8 cellular contexts compared by ENCODE assay signal in genomic region chr1:224113918-224114786, GRCh38. TPM values are rescaled to one million over a fixed set of nuclear protein-coding genes. Genes with fewer than 3 reads are reported as not detected.
DNase-seq lines count a peak whose midpoint lies in the region; ATAC-seq and TF ChIP-seq lines count a peak whose summit lies in the region.

A gene with protein sequence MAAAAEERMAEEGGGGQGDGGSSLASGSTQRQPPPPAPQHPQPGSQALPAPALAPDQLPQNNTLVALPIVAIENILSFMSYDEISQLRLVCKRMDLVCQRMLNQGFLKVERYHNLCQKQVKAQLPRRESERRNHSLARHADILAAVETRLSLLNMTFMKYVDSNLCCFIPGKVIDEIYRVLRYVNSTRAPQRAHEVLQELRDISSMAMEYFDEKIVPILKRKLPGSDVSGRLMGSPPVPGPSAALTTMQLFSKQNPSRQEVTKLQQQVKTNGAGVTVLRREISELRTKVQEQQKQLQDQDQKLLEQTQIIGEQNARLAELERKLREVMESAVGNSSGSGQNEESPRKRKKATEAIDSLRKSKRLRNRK (plus strand): TSS chr1:224114111. CDS start chr1:224114130, 19 bp downstream.

- H3K9me3 ChIP-seq in adipocyte (ENCODE audit: control insufficient read depth, low read length) (no peaks in the 10 kb centered on the region), cardiac muscle cell (ENCODE audit: low read depth) (no peaks in the 10 kb centered on the region), parathyroid adenoma (ENCODE audit: control insufficient read depth, low read length) (no peaks in the 10 kb centered on the region), tibial nerve (no peaks in the 10 kb centered on the region)

- TF ChIP-seq CTCF in GM12875 (IDR thresholded peaks at IDR 0.05; ENCODE audit: borderline replicate concordance, insufficient read depth, low read depth, low read length) (no peak), cardiac muscle cell (IDR thresholded peaks at IDR 0.05; ENCODE audit: low read depth, low read length) (no peak), parathyroid adenoma (IDR thresholded peaks at IDR 0.05) (no peak), tibial nerve (IDR thresholded peaks at IDR 0.05) (peak in 2 of 5 experiments; percentile 25 to 30)

- TF ChIP-seq EP300 in tibial nerve (IDR thresholded peaks at IDR 0.05) = peak; percentile 73 to 98

- no peaks in the 10 kb centered on the region for H3K27me3 ChIP-seq in adipocyte (replicated peaks; ENCODE audit: control insufficient read depth, insufficient read depth, low read length)
- H3K27me3 ChIP-seq in cardiac muscle cell = peaks cover 4% of the 10 kb centered on the region
- H3K27me3 ChIP-seq in parathyroid adenoma (ENCODE audit: control insufficient read depth, insufficient read depth, low read length) = no peaks in the 10 kb centered on the region
- H3K27me3 ChIP-seq in tibial nerve = no peaks in the 10 kb centered on the region

- DNase-seq in NCI-H1436 (lab: John Stamatoyannopoulos, UW) (peak; percentile 97), T follicular helper cell (ENCODE audit: low read depth) (peak; percentile 90), adipocyte (ENCODE audit: low read depth) (peak; percentile 98), cardiac muscle cell (ENCODE audit: low read depth in 1 of 2, low spot score in 1 of 2) (peak; percentile 94 to 96), tibial nerve (ENCODE audit: low spot score in 2 of 2) (peak; percentile 84 to 91)

- H3K27ac ChIP-seq in cardiac muscle cell (peak within 1 kb of the TSS; percentile 90), parathyroid adenoma (peak within 1 kb of the TSS; percentile 75), tibial nerve (peak within 1 kb of the TSS; percentile 84 to 94 (median 94))

- H3K4me2 ChIP-seq in parathyroid adenoma (ENCODE audit: low read length) = peak within 1 kb of the TSS; percentile 78

- H2AFZ ChIP-seq in parathyroid adenoma = peak within 1 kb of the TSS; percentile 92

- peaks cover 22% of the 10 kb centered on the region for H3K4me1 ChIP-seq in adipocyte (ENCODE audit: control insufficient read depth, insufficient read depth, low read length)
- H3K4me1 ChIP-seq in cardiac muscle cell (ENCODE audit: low read depth) = peaks cover 16% of the 10 kb centered on the region
- no peaks in the 10 kb centered on the region for H3K4me1 ChIP-seq in parathyroid adenoma
- H3K4me1 ChIP-seq in tibial nerve = peaks cover 0 to 36% (median 12%) of the 10 kb centered on the region in 4 donors

- peaks cover 9% of the 10 kb centered on the region for H3K79me2 ChIP-seq in parathyroid adenoma

- H3K36me3 ChIP-seq in adipocyte (ENCODE audit: control insufficient read depth, insufficient read depth, low read length, severe bottlenecking) (no peaks in the 10 kb centered on the region), cardiac muscle cell (no peaks in the 10 kb centered on the region), parathyroid adenoma (ENCODE audit: control insufficient read depth, insufficient read depth, low read length) (no peaks in the 10 kb centered on the region), tibial nerve (no peaks in the 10 kb centered on the region)

- H3K4me3 ChIP-seq in GM12875 (ENCODE audit: low read depth, low read length) (peak within 1 kb of the TSS; percentile 85), adipocyte (ENCODE audit: low read length) (peak within 1 kb of the TSS; percentile 98), cardiac muscle cell (peak within 1 kb of the TSS; percentile 82), parathyroid adenoma (ENCODE audit: low read depth, low read length) (peak within 1 kb of the TSS; percentile 77), tibial nerve (peak within 1 kb of the TSS; percentile 68 to 93 (median 78))

- TF ChIP-seq POLR2A in tibial nerve (IDR thresholded peaks at IDR 0.05) = peak; percentile 73 to 93

- peak; percentile 99 for ATAC-seq in HG02798 (IDR thresholded peaks at IDR 0.05; ENCODE audit: poor library complexity, unreplicated experiment)

- H3K9ac ChIP-seq in adipocyte (ENCODE audit: low read length) = peak within 1 kb of the TSS; percentile 99
- peak within 1 kb of the TSS; percentile 50 for H3K9ac ChIP-seq in parathyroid adenoma

- 0 to 1% methylated on average over 49 to 58 of the region's 60 CpGs for WGBS in tibial nerve, 2 donors

RNA-seq across cellular contexts. Expression of the gene that starts here (rescaled TPM):
- total RNA-seq in cardiac muscle cell (17.8 and 21.9 TPM in 2 replicates), tibial nerve (10 to 100 TPM; 16.7 to 21.3 (median 18.8) TPM)
- 9.1 and 12.0 TPM in 2 replicates for polyA plus RNA-seq in cardiac muscle cell

Comparison
In these comparisons a context has a peak if more than half of its experiments do, and no peak if none do; other contexts are left out.
1. Peak in every context shown above with its lines: DNase-seq, ATAC-seq, H3K4me3 ChIP-seq and H3K27ac ChIP-seq.